In genomic region chr18:58640428-58640805, GRCh38 we compare ENCODE assay signal across 1 cellular context.
TF ChIP-seq lines count a peak whose summit lies in the region.

No MANE protein-coding gene starts in this region.

TF ChIP-seq in HCT116, 20 proteins besides CTCF, POLR2A, EP300 and RAD21:
- TF ChIP-seq ELF1 (IDR thresholded peaks at IDR 0.05; ENCODE audit: borderline replicate concordance, low read depth) = no peak
- TF ChIP-seq FOSL1 (IDR thresholded peaks at IDR 0.05; ENCODE audit: low read depth) = no peak
- TF ChIP-seq EGR1 (IDR thresholded peaks at IDR 0.05; ENCODE audit: low read depth) = no peak
- TF ChIP-seq EZH2 (IDR thresholded peaks at IDR 0.05) = no peak
- no peak for TF ChIP-seq CEBPB (IDR thresholded peaks at IDR 0.05; ENCODE audit: low read depth)
- no peak for TF ChIP-seq SRF (IDR thresholded peaks at IDR 0.05; ENCODE audit: low read depth)
- no peak for TF ChIP-seq ZBTB33 (IDR thresholded peaks at IDR 0.05; ENCODE audit: extremely low read depth, insufficient replicate concordance, low read length)
- no peak for TF ChIP-seq ZNF274 (IDR thresholded peaks at IDR 0.05; ENCODE audit: low read depth, low read length)
- TF ChIP-seq POLR2AphosphoS5 (IDR thresholded peaks at IDR 0.05; ENCODE audit: low read depth, low read length) = no peak
- no peak for TF ChIP-seq ZFX (IDR thresholded peaks at IDR 0.05)
- TF ChIP-seq, protein P1, sequence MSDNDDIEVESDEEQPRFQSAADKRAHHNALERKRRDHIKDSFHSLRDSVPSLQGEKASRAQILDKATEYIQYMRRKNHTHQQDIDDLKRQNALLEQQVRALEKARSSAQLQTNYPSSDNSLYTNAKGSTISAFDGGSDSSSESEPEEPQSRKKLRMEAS (IDR thresholded peaks at IDR 0.05) = no peak
- TF ChIP-seq EZH2phosphoT487 (IDR thresholded peaks at IDR 0.05; ENCODE audit: borderline replicate concordance) = no peak
- TF ChIP-seq, protein P2, sequence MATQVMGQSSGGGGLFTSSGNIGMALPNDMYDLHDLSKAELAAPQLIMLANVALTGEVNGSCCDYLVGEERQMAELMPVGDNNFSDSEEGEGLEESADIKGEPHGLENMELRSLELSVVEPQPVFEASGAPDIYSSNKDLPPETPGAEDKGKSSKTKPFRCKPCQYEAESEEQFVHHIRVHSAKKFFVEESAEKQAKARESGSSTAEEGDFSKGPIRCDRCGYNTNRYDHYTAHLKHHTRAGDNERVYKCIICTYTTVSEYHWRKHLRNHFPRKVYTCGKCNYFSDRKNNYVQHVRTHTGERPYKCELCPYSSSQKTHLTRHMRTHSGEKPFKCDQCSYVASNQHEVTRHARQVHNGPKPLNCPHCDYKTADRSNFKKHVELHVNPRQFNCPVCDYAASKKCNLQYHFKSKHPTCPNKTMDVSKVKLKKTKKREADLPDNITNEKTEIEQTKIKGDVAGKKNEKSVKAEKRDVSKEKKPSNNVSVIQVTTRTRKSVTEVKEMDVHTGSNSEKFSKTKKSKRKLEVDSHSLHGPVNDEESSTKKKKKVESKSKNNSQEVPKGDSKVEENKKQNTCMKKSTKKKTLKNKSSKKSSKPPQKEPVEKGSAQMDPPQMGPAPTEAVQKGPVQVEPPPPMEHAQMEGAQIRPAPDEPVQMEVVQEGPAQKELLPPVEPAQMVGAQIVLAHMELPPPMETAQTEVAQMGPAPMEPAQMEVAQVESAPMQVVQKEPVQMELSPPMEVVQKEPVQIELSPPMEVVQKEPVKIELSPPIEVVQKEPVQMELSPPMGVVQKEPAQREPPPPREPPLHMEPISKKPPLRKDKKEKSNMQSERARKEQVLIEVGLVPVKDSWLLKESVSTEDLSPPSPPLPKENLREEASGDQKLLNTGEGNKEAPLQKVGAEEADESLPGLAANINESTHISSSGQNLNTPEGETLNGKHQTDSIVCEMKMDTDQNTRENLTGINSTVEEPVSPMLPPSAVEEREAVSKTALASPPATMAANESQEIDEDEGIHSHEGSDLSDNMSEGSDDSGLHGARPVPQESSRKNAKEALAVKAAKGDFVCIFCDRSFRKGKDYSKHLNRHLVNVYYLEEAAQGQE (IDR thresholded peaks at IDR 0.05; ENCODE audit: low read depth) = no peak
- TF ChIP-seq YY1 (IDR thresholded peaks at IDR 0.05; ENCODE audit: extremely low read depth, insufficient replicate concordance, low read depth, low read length) = no peak
TF ChIP-seq in HCT116: peak in this region for 0.
